Comparison of ENCODE assay signal across 9 cellular contexts in genomic region chr2:66437601-66438497, GRCh38. TPM values are rescaled to one million over a fixed set of nuclear protein-coding genes. Genes with fewer than 3 reads are reported as not detected.
A peak's percentile ranks its signal among the peaks of the same experiment; 100 is the strongest.
DNase-seq lines count a peak whose midpoint lies in the region; FAIRE-seq and TF ChIP-seq lines count a peak whose summit lies in the region.
"Had no signal": no experiment of that assay in that cellular context is flagged by ENCODE, and none has a peak within 500 bp of the region (broad histone marks: within the 10 kb centered on the region; RNA-seq: fewer than 3 reads in every experiment).

No MANE protein-coding gene starts in this region.

- dilution Hi-C loops in keratinocyte (cut with MboI; ENCODE audit: extremely low pct_ligation_motif_present, low sequenced_read_pairs): no loop called here

- no peak for TF ChIP-seq CTCF in HFF-Myc (IDR thresholded peaks at IDR 0.05; ENCODE audit: low read depth, low read length, missing control alignments)
- no peak for TF ChIP-seq CTCF in brain (conservative IDR thresholded peaks at IDR 0.05)
- no peak for TF ChIP-seq CTCF in keratinocyte (optimal IDR thresholded peaks at IDR 0.05 in 1 of 3, IDR thresholded peaks at IDR 0.05 in 1 of 3, conservative IDR thresholded peaks at IDR 0.05 in 1 of 3; ENCODE audit: extremely low read depth in 1 of 3, insufficient read depth in 2 of 3, low read length in 3 of 3)
- TF ChIP-seq CTCF in spleen (IDR thresholded peaks at IDR 0.05 in 8 of 11, conservative IDR thresholded peaks at IDR 0.05 in 3 of 11): no peak

- WGBS in spleen, 5 donors: 8 to 30% (median 17%) methylated on average over 24 to 26 of the region's 26 CpGs

- H3K4me2 ChIP-seq in keratinocyte (ENCODE audit: control insufficient read depth, extremely low read depth, insufficient read depth, low read depth, low read length): peak overlapping the region; percentile 90

- H3K9me3 Mint-ChIP-seq in brain: peaks cover 0 to 12% (median 0%) of the 10 kb centered on the region in 5 experiments

- peak overlapping the region; percentile 95 to 100 (median 99) for H3K27ac Mint-ChIP-seq in brain

- no peaks in the 10 kb centered on the region for H4K20me1 ChIP-seq in keratinocyte (ENCODE audit: control insufficient read depth, extremely low read depth, insufficient read depth, low read length)

- no peak for TF ChIP-seq POLR2A in spleen (IDR thresholded peaks at IDR 0.05)

- H3K4me3 Mint-ChIP-seq in brain: peak overlapping the region; percentile 97 to 98 (median 98)

- H3K9me1 ChIP-seq in keratinocyte (ENCODE audit: control insufficient read depth, extremely low read depth, insufficient read depth, low read length): no peaks in the 10 kb centered on the region

- H2AFZ ChIP-seq in keratinocyte (ENCODE audit: control insufficient read depth, low read length): peak overlapping the region; percentile 84

- intact Hi-C loops in spleen (cut with DNase I; ENCODE audit: low total_unique reads): no loop called here

- H3K9ac ChIP-seq in keratinocyte (ENCODE audit: control insufficient read depth, extremely low read depth, insufficient read depth, low read length): peak overlapping the region; percentile 48

- H3K4me1 Mint-ChIP-seq in brain: peaks cover 33% of the 10 kb centered on the region

- H3K36me3 ChIP-seq in keratinocyte (ENCODE audit: control insufficient read depth in 2 of 2, extremely low read depth in 1 of 2, insufficient read depth in 2 of 2, low read length in 2 of 2): no peaks in the 10 kb centered on the region
- no peaks in the 10 kb centered on the region for H3K36me3 ChIP-seq in spleen

- no peak for FAIRE-seq in keratinocyte (lab: Jason Lieb, UNC)
- FAIRE-seq in GM19239 (lab: Jason Lieb, UNC): no peak

- H3K27ac ChIP-seq in keratinocyte (ENCODE audit: control insufficient read depth, insufficient read depth, low read length): peak overlapping the region; percentile 52
- H3K27ac ChIP-seq in spleen: peak overlapping the region; percentile 4 to 90 (median 81)

- DNase-seq in HFF-Myc (ENCODE audit: extremely low read depth, low read depth) (no peak), keratinocyte (ENCODE audit: low read depth, low spot score) (no peak), spleen (no peak), NCI-H524 treated with DMSO at 0.1 percent for 48 hours (lab: John Stamatoyannopoulos, UW) (no peak), GM19239 (ENCODE audit: insufficient read length, low spot score) (no peak), NCI-H1694 treated with DMSO at 0.1 percent for 48 hours (lab: John Stamatoyannopoulos, UW) (no peak)
- DNase-seq in activated naive CD4-positive, alpha-beta T cell treated with Interleukin-2 at 50 U/mL for 16 hours: no peak
- DNase-seq: activated CD4-positive, alpha-beta T cell treated with anti-CD3 and anti-CD28 coated beads for 48 hours had no signal

- H3K9me3 ChIP-seq in keratinocyte (ENCODE audit: control insufficient read depth, low read depth, low read length) (no peaks in the 10 kb centered on the region), spleen (no peaks in the 10 kb centered on the region)

- H3K4me1 ChIP-seq in keratinocyte (ENCODE audit: control insufficient read depth, extremely low read depth, insufficient read depth, low read length): peaks cover 10% of the 10 kb centered on the region
- H3K4me1 ChIP-seq in spleen: peaks cover 0 to 80% (median 43%) of the 10 kb centered on the region in 6 donors

- peaks cover 2% of the 10 kb centered on the region for H3K79me2 ChIP-seq in keratinocyte (ENCODE audit: control insufficient read depth, insufficient read depth, low read length)

- H3K27me3 Mint-ChIP-seq in brain: peaks cover 40% of the 10 kb centered on the region

- H3K36me3 Mint-ChIP-seq in brain: peaks cover 31% of the 10 kb centered on the region

- H3K27me3 ChIP-seq in keratinocyte (ENCODE audit: control insufficient read depth, extremely low read depth, insufficient read depth, low read length) (no peaks in the 10 kb centered on the region), spleen (replicated peaks in 1 of 7) (peaks cover 0 to 98% (median 39%) of the 10 kb centered on the region in 7 donors)

- H3K4me3 ChIP-seq in HFF-Myc (replicated peaks; ENCODE audit: low read depth, low read length): peak overlapping the region; percentile 83
- H3K4me3 ChIP-seq in keratinocyte (ENCODE audit: control insufficient read depth in 2 of 3, extremely low read depth in 1 of 3, insufficient read depth in 2 of 3, low read depth in 1 of 3, low read length in 3 of 3): peak overlapping the region; percentile 29 to 99 (median 82)
- H3K4me3 ChIP-seq in spleen: peak overlapping the region; percentile 16 to 82 (median 63)

RNA-seq across cellular contexts. Expression of gene MEIS1, which starts 2.9 kb away (rescaled TPM):
- 3.5 TPM for polyA plus RNA-seq in brain (ENCODE audit: insufficient read depth, low read depth, low replicate concordance)
- 2.2 to 4.4 TPM (median 3.1 TPM) in 3 replicates for polyA plus RNA-seq in keratinocyte
- polyA plus RNA-seq in keratinocyte (2011; ENCODE audit: low read depth): 5.3 TPM
- polyA plus RNA-seq in keratinocyte (2011; cell fraction: cytosol; rRNA removed): 1.3 and 2.3 TPM in 2 replicates
- 4.9 and 6.2 TPM in 2 replicates for polyA plus RNA-seq in keratinocyte (2011; cell fraction: nucleus; rRNA removed)
- 2.4 and 2.8 TPM in 2 replicates for polyA plus RNA-seq in keratinocyte (2012; ENCODE audit: low replicate concordance)
- polyA minus RNA-seq in keratinocyte: 6.7 to 17.9 TPM (median 7.1 TPM) in 3 replicates
- 8.6 TPM for polyA minus RNA-seq in keratinocyte (2011; cell fraction: cytosol; rRNA and poly(A)+ RNA removed)
- polyA minus RNA-seq in keratinocyte (2011; cell fraction: nucleus; rRNA and poly(A)+ RNA removed): 5.3 and 7.4 TPM in 2 replicates
- 10 to 100 TPM; 23.6 to 81.4 (median 44.1) TPM for total RNA-seq in spleen
- 10 to 100 TPM; 13.1 to 19.4 (median 14.1) TPM for polyA plus RNA-seq in spleen
